ENCODE assay signal across 8 cellular contexts in genomic region chr17:55601874-55602364, GRCh38.
DNase-seq lines count a peak whose midpoint lies in the region; ATAC-seq and TF ChIP-seq lines count a peak whose summit lies in the region.

No MANE protein-coding gene starts in this region.

- peaks cover 2% of the 10 kb centered on the region for H3K27me3 Mint-ChIP-seq in GM23338 (ENCODE audit: insufficient read depth, low read depth, poor library complexity)
- peaks cover 7% of the 10 kb centered on the region for H3K27me3 Mint-ChIP-seq in brain

- peak; percentile 72 to 78 for TF ChIP-seq CTCF in GM23338 (conservative IDR thresholded peaks at IDR 0.05; ENCODE audit: low read depth in 2 of 2)
- peak; percentile 54 to 60 for TF ChIP-seq CTCF in brain (conservative IDR thresholded peaks at IDR 0.05)
- TF ChIP-seq CTCF in lower lobe of right lung (IDR thresholded peaks at IDR 0.05), result peak; percentile 73

- no peak overlapping the region for H2AFZ ChIP-seq in GM23338

- TF ChIP-seq POLR2A in GM18505 (IDR thresholded peaks at IDR 0.05; ENCODE audit: borderline replicate concordance, extremely low read depth, insufficient read depth, insufficient read length), result no peak

- H3K4me1 Mint-ChIP-seq in GM23338 (peaks cover 15% of the 10 kb centered on the region), brain (peaks cover 9% of the 10 kb centered on the region)

- H3K4me2 ChIP-seq in GM23338, result 0 out of 2 replicates have a peak overlapping the region, but pooled peaks have one; percentile 40

- H3K27ac Mint-ChIP-seq in GM23338, result peak overlapping the region; percentile 32
- H3K27ac Mint-ChIP-seq in brain, result no peak overlapping the region

- H3K27ac ChIP-seq in GM23338 (ENCODE audit: low read depth), result peak overlapping the region; percentile 78; the same call in 1 of the 2 replicates
- H3K27ac ChIP-seq in lower lobe of right lung, result no peak overlapping the region

- DNase-seq in DMS 273 treated with DMSO at 0.1 percent for 48 hours (lab: John Stamatoyannopoulos, UW), result peak; percentile 34
- DNase-seq in GM23338 (ENCODE audit: low spot score), result peak; percentile 91
- DNase-seq in NCI-H2227 (lab: John Stamatoyannopoulos, UW; ENCODE audit: unreplicated experiment), result peak; percentile 52
- DNase-seq in lower lobe of right lung, result no peak
- DNase-seq in stimulated activated CD4-positive, alpha-beta T cell treated with anti-CD3 and anti-CD28 coated beads, Interleukin-4, amount 100 ng/mL, for 4 hours, result no peak
- no peak for DNase-seq in UCSD-AML1 (lab: John Stamatoyannopoulos, UW; ENCODE audit: unreplicated experiment)

- ATAC-seq in GM23338 (peak; percentile 100), lower lobe of right lung (peak; percentile 41 to 53), GM18505 (IDR thresholded peaks at IDR 0.05; ENCODE audit: unreplicated experiment) (no peak)

- intact Hi-C loops in lower lobe of right lung (cut with DNase I), result no loop called here

- H3K9me3 Mint-ChIP-seq in GM23338, result peaks cover 16% of the 10 kb centered on the region; the same call in 2 of the 3 replicates
- peaks cover 31 to 51% (median 32%) of the 10 kb centered on the region in 5 experiments for H3K9me3 Mint-ChIP-seq in brain

- H3K36me3 Mint-ChIP-seq in GM23338 (ENCODE audit: low read depth) (no peaks in the 10 kb centered on the region; the same call in 2 of the 3 replicates), brain (no peaks in the 10 kb centered on the region)

- H3K4me3 Mint-ChIP-seq in GM23338 (peak overlapping the region; percentile 18; the same call in 1 of the 3 replicates), brain (no peak overlapping the region)

- H3K27me3 ChIP-seq in GM23338 (ENCODE audit: insufficient read depth) (no peaks in the 10 kb centered on the region), lower lobe of right lung (ENCODE audit: low read depth) (no peaks in the 10 kb centered on the region)

- H3K36me3 ChIP-seq in GM23338 (ENCODE audit: insufficient read depth), result no peaks in the 10 kb centered on the region
- no peaks in the 10 kb centered on the region for H3K36me3 ChIP-seq in lower lobe of right lung

- H3F3A ChIP-seq in GM23338 (replicated peaks; ENCODE audit: low read depth), result no peaks in the 10 kb centered on the region

- peaks cover 26% of the 10 kb centered on the region for H3K9me3 ChIP-seq in lower lobe of right lung

- peaks cover 9% of the 10 kb centered on the region; the same call in 1 of the 2 replicates for H3K4me1 ChIP-seq in GM23338 (ENCODE audit: insufficient read depth)
- H3K4me1 ChIP-seq in lower lobe of right lung, result peaks cover 13% of the 10 kb centered on the region

- H3K9me2 ChIP-seq in GM23338 (ENCODE audit: insufficient read depth), result no peaks in the 10 kb centered on the region

- H3K79me2 ChIP-seq in GM23338 (replicated peaks; ENCODE audit: insufficient read depth), result no peaks in the 10 kb centered on the region

- H4K20me1 ChIP-seq in GM23338 (replicated peaks; ENCODE audit: insufficient read depth), result no peaks in the 10 kb centered on the region

- no peak overlapping the region for H3K4me3 ChIP-seq in GM23338
- no peak overlapping the region for H3K4me3 ChIP-seq in lower lobe of right lung

TF ChIP-seq in GM23338, 12 proteins besides CTCF, POLR2A, EP300 and RAD21:
- TF ChIP-seq ETS1 (IDR thresholded peaks at IDR 0.05) (no peak), ZNF462 (CRISPR knock-in tag; IDR thresholded peaks at IDR 0.05) (peak; percentile 96)

Comparison
In these comparisons a context has a peak if more than half of its experiments do, and no peak if none do; other contexts are left out.
1. DNase-seq: peak in DMS 273 treated with DMSO at 0.1 percent for 48 hours (single experiment), GM23338 (single experiment) and NCI-H2227 (single experiment); none in lower lobe of right lung (single experiment), stimulated activated CD4-positive, alpha-beta T cell treated with anti-CD3 and anti-CD28 coated beads, Interleukin-4, amount 100 ng/mL, for 4 hours (0 of 2) and UCSD-AML1 (single experiment).
2. Peak in every context shown above with its lines, with median percentiles within 50 percentile points of each other: CTCF ChIP-seq.